ENCODE assay signal across 17 cellular contexts in genomic region chr6:169999367-169999766, GRCh38.
"Had no signal": no experiment of that assay in that cellular context is flagged by ENCODE, and none has a peak within 500 bp of the region (broad histone marks: within the 10 kb centered on the region; RNA-seq: fewer than 3 reads in every experiment).

No MANE protein-coding gene starts in this region.

- H3K4me3 Mint-ChIP-seq: naive thymus-derived CD8-positive, alpha-beta T cell had no signal

- FAIRE-seq: endothelial cell of umbilical vein, urothelium cell line had no signal

- H3K4me1 Mint-ChIP-seq: naive thymus-derived CD8-positive, alpha-beta T cell had no signal

- H3K4me1 ChIP-seq: colonic mucosa, foreskin keratinocyte, right atrium auricular region, sigmoid colon had no signal

- H3K9me3 ChIP-seq: colonic mucosa, sigmoid colon had no signal

- H3K4me3 ChIP-seq: colonic mucosa, hepatocyte, mucosa of descending colon, right atrium auricular region, sigmoid colon, skin epidermis had no signal

- H3K79me2 ChIP-seq: hepatocyte had no signal

- H2AFZ ChIP-seq: hepatocyte had no signal

- ATAC-seq: foreskin keratinocyte; left colon; mucosa of descending colon; naive thymus-derived CD8-positive, alpha-beta T cell had no signal

- H3K27ac ChIP-seq: colonic mucosa, foreskin keratinocyte, hepatocyte, right atrium auricular region, sigmoid colon, skin epidermis had no signal

- H3K4me2 ChIP-seq: hepatocyte had no signal

- H3K27me3 ChIP-seq: colonic mucosa, foreskin keratinocyte, hepatocyte, right atrium auricular region, sigmoid colon had no signal

- DNase-seq: colonic mucosa; dermis blood vessel endothelial cell; erythroblast; foreskin keratinocyte; left colon; mammary epithelial cell; mucosa of descending colon; stimulated activated CD4-positive, alpha-beta T cell treated with anti-CD3 and anti-CD28 coated beads, Interleukin-12 subunit alpha, Interleukin-12 subunit beta, amount 100 ng/mL, for 4 hours; stimulated activated naive CD4-positive, alpha-beta T cell treated with Interleukin-2 at 50 U/mL for 16 hours; trophoblast cell had no signal

- H3K36me3 ChIP-seq: colonic mucosa, right atrium auricular region, sigmoid colon had no signal
